In genomic region chr14:74574706-74575105, GRCh38 we compare ENCODE assay signal across 14 cellular contexts. TPM values are rescaled to one million over a fixed set of nuclear protein-coding genes. Genes with fewer than 3 reads are reported as not detected.
A peak's percentile ranks its signal among the peaks of the same experiment; 100 is the strongest.
DNase-seq lines count a peak whose midpoint lies in the region; ATAC-seq, FAIRE-seq and TF ChIP-seq lines count a peak whose summit lies in the region.
"Had no signal": no experiment of that assay in that cellular context is flagged by ENCODE, and none has a peak within 500 bp of the region (broad histone marks: within the 10 kb centered on the region; RNA-seq: fewer than 3 reads in every experiment).

No MANE protein-coding gene starts in this region.

- H3K4me1 Mint-ChIP-seq in CD4-positive, alpha-beta T cell (ENCODE audit: low read depth), result peaks cover 35% of the 10 kb centered on the region

- no peak for ATAC-seq in omental fat pad (ENCODE audit: low FRiP score)
- no peak for ATAC-seq in CD4-positive, alpha-beta T cell (ENCODE audit: poor library complexity)
- ATAC-seq: left cardiac atrium, sciatic nerve had no signal

- H3K27ac Mint-ChIP-seq in CD4-positive, alpha-beta T cell, result no peak overlapping the region

- peaks cover 25% of the 10 kb centered on the region for H3F3A ChIP-seq in smooth muscle cell (ENCODE audit: low read depth)

- no peaks in the 10 kb centered on the region for H3K27me3 ChIP-seq in HL-60 (ENCODE audit: insufficient read depth, poor library complexity, severe bottlenecking)
- H3K27me3 ChIP-seq in endothelial cell of umbilical vein (ENCODE audit: control insufficient read depth in 2 of 2, insufficient read depth in 2 of 2, low read length in 2 of 2), result no peaks in the 10 kb centered on the region
- H3K27me3 ChIP-seq in smooth muscle cell (ENCODE audit: low read depth), result no peaks in the 10 kb centered on the region
- no peaks in the 10 kb centered on the region for H3K27me3 ChIP-seq in CD4-positive, alpha-beta T cell (ENCODE audit: control insufficient read depth, insufficient read depth, low read length)
- H3K27me3 ChIP-seq: adrenal gland had no signal

- H3K4me3 Mint-ChIP-seq in CD4-positive, alpha-beta T cell, result no peak overlapping the region

- H2AFZ ChIP-seq in endothelial cell of umbilical vein (ENCODE audit: low read depth, low read length) (no peak overlapping the region), smooth muscle cell (ENCODE audit: low read depth) (no peak overlapping the region)

- H4K20me1 ChIP-seq in endothelial cell of umbilical vein (replicated peaks; ENCODE audit: control insufficient read depth, extremely low read depth, insufficient read depth, low read length), result no peaks in the 10 kb centered on the region
- H4K20me1 ChIP-seq in smooth muscle cell (ENCODE audit: low read depth), result no peaks in the 10 kb centered on the region

- H3K4me2 ChIP-seq in endothelial cell of umbilical vein (ENCODE audit: insufficient read depth, low read length) (no peak overlapping the region), smooth muscle cell (peak overlapping the region; percentile 73)

- no peaks in the 10 kb centered on the region for H3K36me3 Mint-ChIP-seq in CD4-positive, alpha-beta T cell (ENCODE audit: low read depth)

- intact Hi-C loops in endothelial cell of umbilical vein (cut with micrococcal nuclease), result loop anchor here (5.0 kb wide), 1 partner anchor 82 kb away; the partner anchor contains the start of genes ISCA2 and NPC2
- intact Hi-C loops in CD4-positive, alpha-beta T cell (cut with DNase I, micrococcal nuclease), result no loop called here

- no peak overlapping the region for H3K9ac ChIP-seq in endothelial cell of umbilical vein (replicated peaks; ENCODE audit: extremely low read depth, insufficient read depth, low read length)
- H3K9ac ChIP-seq in smooth muscle cell (ENCODE audit: low read depth), result peak overlapping the region; percentile 62

- no peak for TF ChIP-seq POLR2A in endothelial cell of umbilical vein (IDR thresholded peaks at IDR 0.05; ENCODE audit: low read depth, low read length)

- DNase-seq in HL-60 (ENCODE audit: low read depth in 1 of 2, low spot score in 1 of 2) (peak; percentile 15 to 31), RPMI8226 (peak; percentile 14), endothelial cell of umbilical vein (ENCODE audit: low read depth, low spot score) (no peak), smooth muscle cell (lab: John Stamatoyannopoulos, UW; ENCODE audit: unreplicated experiment) (no peak), omental fat pad (ENCODE audit: low spot score) (no peak), NCI-H1694 treated with DMSO at 0.1 percent for 48 hours (lab: John Stamatoyannopoulos, UW) (no peak), NCI-H345 (lab: John Stamatoyannopoulos, UW) (no peak)
- no peak for DNase-seq in CD4-positive, alpha-beta T cell
- DNase-seq: activated CD8-positive, alpha-beta memory T cell treated with anti-CD3 and anti-CD28 coated beads, Interleukin-2, amount 50 U/mL, for 48 hours; adrenal gland; left cardiac atrium; NCI-H2171 had no signal

- H3K4me1 ChIP-seq in endothelial cell of umbilical vein (ENCODE audit: control insufficient read depth, extremely low read depth, insufficient read depth, low read length) (peaks cover 63% of the 10 kb centered on the region), smooth muscle cell (ENCODE audit: low read depth) (peaks cover 40% of the 10 kb centered on the region)

- WGBS in smooth muscle cell (ENCODE audit: low lambda C conversion rate), result 61% methylated on average over 6 of the region's 6 CpGs

- H3K27ac ChIP-seq in HL-60 (replicated peaks) (no peak overlapping the region), endothelial cell of umbilical vein (ENCODE audit: insufficient read depth, low read depth, low read length) (peak overlapping the region; percentile 4), smooth muscle cell (ENCODE audit: low read depth) (peak overlapping the region; percentile 96)
- H3K27ac ChIP-seq in CD4-positive, alpha-beta T cell (ENCODE audit: low read depth, low read length), result no peak overlapping the region
- H3K27ac ChIP-seq: adrenal gland had no signal

- H3K9me3 ChIP-seq in endothelial cell of umbilical vein (replicated peaks; ENCODE audit: control insufficient read depth, insufficient read depth, low read length) (no peaks in the 10 kb centered on the region), smooth muscle cell (replicated peaks; ENCODE audit: low read depth) (no peaks in the 10 kb centered on the region)
- H3K9me3 ChIP-seq in CD4-positive, alpha-beta T cell (ENCODE audit: control insufficient read depth, low read length), result no peaks in the 10 kb centered on the region
- H3K9me3 ChIP-seq: adrenal gland had no signal

- H3K9me3 Mint-ChIP-seq in CD4-positive, alpha-beta T cell, result no peaks in the 10 kb centered on the region

- H3K9me1 ChIP-seq in endothelial cell of umbilical vein (replicated peaks; ENCODE audit: control insufficient read depth, extremely low read depth, insufficient read depth, low read length), result no peaks in the 10 kb centered on the region

- dilution Hi-C loops in endothelial cell of umbilical vein (cut with MboI; ENCODE audit: extremely low pct_ligation_motif_present, low sequenced_read_pairs), result no loop called here

- FAIRE-seq in endothelial cell of umbilical vein (lab: Jason Lieb, UNC), result no peak
- FAIRE-seq: G401.6 had no signal

- no TSS peak for BruUV-seq in endothelial cell of umbilical vein (replicated peaks; lab: Mats Ljungman, UMichigan)

- TF ChIP-seq CTCF in HL-60 (IDR thresholded peaks at IDR 0.05; ENCODE audit: insufficient read depth, low read length) (no peak), endothelial cell of umbilical vein (IDR thresholded peaks at IDR 0.05; ENCODE audit: extremely low read depth in 1 of 2, insufficient read depth in 1 of 2, low read depth in 1 of 2, low read length in 2 of 2) (no peak), smooth muscle cell (IDR thresholded peaks at IDR 0.05; ENCODE audit: borderline replicate concordance, insufficient read depth, poor library complexity, severe bottlenecking) (no peak), omental fat pad (IDR thresholded peaks at IDR 0.05) (no peak)
- no peak for TF ChIP-seq CTCF in CD4-positive, alpha-beta T cell (IDR thresholded peaks at IDR 0.05)

- H3K79me2 ChIP-seq in endothelial cell of umbilical vein (ENCODE audit: control insufficient read depth, insufficient read depth, low read length), result peaks cover 83% of the 10 kb centered on the region
- H3K79me2 ChIP-seq in smooth muscle cell (ENCODE audit: low read depth), result no peaks in the 10 kb centered on the region

- peaks cover 5% of the 10 kb centered on the region for H3K27me3 Mint-ChIP-seq in CD4-positive, alpha-beta T cell

- H3K4me3 ChIP-seq in HL-60 (replicated peaks; ENCODE audit: insufficient read depth, low read length), result no peak overlapping the region
- no peak overlapping the region for H3K4me3 ChIP-seq in endothelial cell of umbilical vein (replicated peaks in 1 of 3; ENCODE audit: insufficient read depth in 1 of 3, low read depth in 1 of 3, low read length in 3 of 3)
- no peak overlapping the region for H3K4me3 ChIP-seq in smooth muscle cell
- H3K4me3 ChIP-seq: adrenal gland had no signal

- H3K36me3 ChIP-seq in endothelial cell of umbilical vein (ENCODE audit: control insufficient read depth in 2 of 2, extremely low read depth in 1 of 2, insufficient read depth in 2 of 2, low read length in 2 of 2) (peaks cover 2 to 8% of the 10 kb centered on the region in 2 experiments), smooth muscle cell (ENCODE audit: low read depth) (no peaks in the 10 kb centered on the region)
- H3K36me3 ChIP-seq: adrenal gland had no signal

- CTCF ChIA-PET in endothelial cell of umbilical vein (lab: Charles Lee), result interaction anchor here (0.7 kb wide), 1 partner anchor 19 kb away, joined by 3 read pairs; no protein-coding TSS in a partner anchor
- CTCF ChIA-PET in CD4-positive, alpha-beta T cell (lab: Charles Lee), result no interaction called here

- POLR2A ChIA-PET in endothelial cell of umbilical vein (lab: Charles Lee), result no interaction called here
- POLR2A ChIA-PET in CD4-positive, alpha-beta T cell (lab: Charles Lee), result interaction anchor here (0.9 kb wide), 1 partner anchor 82 kb away, joined by 3 read pairs; the partner anchor contains the start of genes ISCA2 and NPC2

TF ChIP-seq in endothelial cell of umbilical vein, 7 proteins besides CTCF, POLR2A, EP300 and RAD21:
- TF ChIP-seq FOS (IDR thresholded peaks at IDR 0.05; ENCODE audit: borderline replicate concordance, insufficient read depth, low read length) (no peak), MAX (IDR thresholded peaks at IDR 0.05; ENCODE audit: insufficient read depth, insufficient read length) (no peak), GATA2 (IDR thresholded peaks at IDR 0.05; ENCODE audit: insufficient read depth, insufficient read length, low read depth, low read length) (no peak), POLR2AphosphoS5 (IDR thresholded peaks at IDR 0.05; ENCODE audit: insufficient read depth, low read depth, low read length) (no peak), JUN (IDR thresholded peaks at IDR 0.05; ENCODE audit: borderline replicate concordance, insufficient read depth, insufficient read length, low read depth) (no peak), EZH2 (IDR thresholded peaks at IDR 0.05; ENCODE audit: borderline replicate concordance, low read depth, low read length, severe bottlenecking) (no peak), MYC (IDR thresholded peaks at IDR 0.05; ENCODE audit: low read depth, low read length) (no peak)

RNA-seq across cellular contexts. Expression of gene LTBP2, which starts 37.3 kb away (rescaled TPM):
- total RNA-seq in endothelial cell of umbilical vein, result 264 and 268 TPM in 2 replicates
- polyA plus RNA-seq in endothelial cell of umbilical vein, result 208 and 209 TPM in 2 replicates
- polyA plus RNA-seq in endothelial cell of umbilical vein (2011; cell fraction: cytosol; rRNA removed), result 182 and 200 TPM in 2 replicates
- polyA plus RNA-seq in endothelial cell of umbilical vein (2011; cell fraction: nucleus; rRNA removed), result 302 and 337 TPM in 2 replicates
- 319 and 426 TPM in 2 replicates for polyA plus RNA-seq in endothelial cell of umbilical vein (2012)
- 357 and 369 TPM in 2 replicates for polyA minus RNA-seq in endothelial cell of umbilical vein
- not detected for polyA minus RNA-seq in endothelial cell of umbilical vein (2011; cell fraction: cytosol; rRNA and poly(A)+ RNA removed)
- 150 and 213 TPM in 2 replicates for polyA minus RNA-seq in endothelial cell of umbilical vein (2011; cell fraction: nucleus; rRNA and poly(A)+ RNA removed)
- 103 and 108 TPM in 2 replicates for total RNA-seq in smooth muscle cell
- 74.2 and 90.1 TPM in 2 replicates for polyA plus RNA-seq in smooth muscle cell
- 100 to 1,000 TPM in 1 of 4 donors, 10 to 100 TPM in 3; 31.6 to 104 (median 72.3) TPM for total RNA-seq in omental fat pad
- under 1 TPM; 0.45 to 0.47 TPM for total RNA-seq in CD4-positive, alpha-beta T cell

Comparison
In these comparisons a context has a peak if more than half of its experiments do, and no peak if none do; other contexts are left out.
1. DNase-seq: peak in HL-60 (2 of 2) and RPMI8226 (single experiment); none in endothelial cell of umbilical vein (single experiment), smooth muscle cell (single experiment), omental fat pad (single experiment), CD4-positive, alpha-beta T cell (0 of 10), NCI-H1694 treated with DMSO at 0.1 percent for 48 hours (single experiment) and NCI-H345 (single experiment).
2. H3K27ac ChIP-seq: peak in endothelial cell of umbilical vein (single experiment) and smooth muscle cell (single experiment); none in HL-60 (single experiment) and CD4-positive, alpha-beta T cell (single experiment).
3. RNA of gene LTBP2, which starts 37.3 kb away (total RNA-seq): 264 to 268 TPM in endothelial cell of umbilical vein, 103 to 108 TPM in smooth muscle cell and 31.6 to 104 TPM in omental fat pad; 0.45 to 0.47 TPM in CD4-positive, alpha-beta T cell; every median in the first group is over 10 times any median in the second.